29 cellular contexts compared by ENCODE assay signal in the genomic region with DNA sequence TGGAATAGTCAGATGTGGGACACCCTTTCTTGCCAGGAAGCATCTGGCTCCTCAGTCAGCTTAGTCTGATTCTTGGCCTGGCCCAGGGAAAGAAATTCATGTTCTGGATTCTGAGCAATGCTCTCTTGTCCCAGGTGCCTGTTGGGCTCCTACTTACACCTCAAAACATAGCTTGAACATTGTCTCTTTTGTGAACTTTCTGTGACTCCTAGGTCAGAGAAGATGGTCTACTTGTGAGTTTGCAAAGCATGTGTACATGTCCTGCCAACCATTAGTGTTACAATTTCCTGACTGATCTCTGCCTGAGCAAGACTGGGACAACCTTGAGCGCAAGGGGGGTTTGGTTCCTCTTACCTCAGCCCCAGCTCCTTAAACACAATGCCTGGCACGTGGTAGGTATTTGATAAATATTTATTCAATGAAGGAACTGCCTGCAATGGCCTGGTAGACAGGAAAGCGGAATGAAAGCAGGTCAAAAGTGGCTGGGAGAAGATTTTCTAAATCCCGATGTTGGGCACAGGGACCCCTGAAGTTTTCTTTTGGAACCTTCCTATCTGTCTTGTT. TPM values are rescaled to one million over a fixed set of nuclear protein-coding genes. Genes with fewer than 3 reads are reported as not detected.
DNase-seq lines count a peak whose midpoint lies in the region; ATAC-seq and TF ChIP-seq lines count a peak whose summit lies in the region.
"Had no signal": no experiment of that assay in that cellular context is flagged by ENCODE, and none has a peak within 500 bp of the region (broad histone marks: within the 10 kb centered on the region; RNA-seq: fewer than 3 reads in every experiment).

No MANE protein-coding gene starts in this region.

- peaks cover 0 to 5% of the 10 kb centered on the region in 2 experiments; a peak in 1 of 4 replicates for H3K4me1 ChIP-seq in SK-N-SH (ENCODE audit: control insufficient read depth in 1 of 2, insufficient read depth in 2 of 2, low read depth in 1 of 2, low read length in 1 of 2)
- H3K4me1 ChIP-seq in DND-41 (ENCODE audit: insufficient read depth, low read length): peaks cover 28% of the 10 kb centered on the region
- H3K4me1 ChIP-seq in neural progenitor cell: no peaks in the 10 kb centered on the region
- H3K4me1 ChIP-seq: BE2C, colonic mucosa had no signal

- DNase-seq in SK-N-SH (no peak), DND-41 (no peak), neural progenitor cell (ENCODE audit: low spot score) (no peak), NCI-H748 (lab: John Stamatoyannopoulos, UW; ENCODE audit: unreplicated experiment) (no peak), AG20443 (ENCODE audit: low spot score) (no peak)
- DNase-seq: BE2C; brain microvascular endothelial cell; colonic mucosa; GDM1; HFFc6; kidney glomerular epithelial cell; MG63; NCI-H1436; NCI-H510A; psoas muscle; stimulated activated CD4-positive, alpha-beta T cell treated with anti-CD3 and anti-CD28 coated beads, Interleukin-2, amount 100 ng/mL, for 48 hours; T-helper 1 cell had no signal

- CTCF ChIA-PET in SK-N-SH (lab: Yijun Ruan, JAX): interaction anchor here (0.6 to 5.2 kb wide), 5 partner anchors 57 to 172 kb away, joined by 3 to 89 read pairs (median 3); partner anchors contain the start of gene PSORS1C2

- POLR2A ChIA-PET in SK-N-SH (lab: Yijun Ruan, JAX): no interaction called here

- H3K27me3 ChIP-seq in SK-N-SH (ENCODE audit: insufficient read depth) (no peaks in the 10 kb centered on the region), DND-41 (ENCODE audit: insufficient read depth, low read length, poor library complexity) (no peaks in the 10 kb centered on the region), neural progenitor cell (no peaks in the 10 kb centered on the region)
- H3K27me3 ChIP-seq: BE2C, brain microvascular endothelial cell, colonic mucosa, MG63 had no signal

- no peak overlapping the region for H2AFZ ChIP-seq in SK-N-SH (ENCODE audit: low read depth)
- no peak overlapping the region for H2AFZ ChIP-seq in DND-41 (ENCODE audit: low read depth, low read length)
- no peak overlapping the region for H2AFZ ChIP-seq in neural progenitor cell (replicated peaks)

- peaks cover 33% of the 10 kb centered on the region for H3K4me1 Mint-ChIP-seq in activated naive CD8-positive, alpha-beta T cell (ENCODE audit: low read depth)
- H3K4me1 Mint-ChIP-seq in neural progenitor cell: peaks cover 6% of the 10 kb centered on the region

- peak overlapping the region; percentile 71 for H3K27ac Mint-ChIP-seq in activated naive CD8-positive, alpha-beta T cell
- peak overlapping the region; percentile 53 for H3K27ac Mint-ChIP-seq in neural progenitor cell
- H3K27ac Mint-ChIP-seq: HFFc6; memory B cell; stimulated activated naive CD8-positive, alpha-beta T cell treated with anti-CD3 and anti-CD28 coated beads, Interleukin-15, Interleukin-2, amounts not matched to agents 100 ng/mL and 50 ng/mL, for 24 hours had no signal

- TF ChIP-seq EP300 in SK-N-SH (IDR thresholded peaks at IDR 0.05; ENCODE audit: borderline replicate concordance in 1 of 2, low read depth in 1 of 2, low read length in 1 of 2): no peak

- 62% methylated on average over 3 of the region's 4 CpGs for WGBS in SK-N-SH (ENCODE audit: low lambda C conversion rate)

- H3K4me3 ChIP-seq in SK-N-SH (ENCODE audit: low read depth in 2 of 2, low read length in 1 of 2) (no peak overlapping the region), DND-41 (ENCODE audit: low read depth in 1 of 2, low read length in 2 of 2) (no peak overlapping the region), neural progenitor cell (no peak overlapping the region)
- H3K4me3 ChIP-seq: colonic mucosa, MG63, psoas muscle, smooth muscle cell had no signal

- H3K9me3 ChIP-seq in SK-N-SH (no peaks in the 10 kb centered on the region), DND-41 (ENCODE audit: insufficient read depth, low read length, severe bottlenecking) (no peaks in the 10 kb centered on the region), neural progenitor cell (ENCODE audit: low read depth) (no peaks in the 10 kb centered on the region)
- H3K9me3 ChIP-seq: BE2C, colonic mucosa, MG63, psoas muscle had no signal

- H3F3A ChIP-seq in SK-N-SH (replicated peaks; ENCODE audit: insufficient read depth): no peaks in the 10 kb centered on the region
- H3F3A ChIP-seq in neural progenitor cell (ENCODE audit: low read depth): no peaks in the 10 kb centered on the region

- H3K9ac ChIP-seq in SK-N-SH: no peak overlapping the region
- no peak overlapping the region for H3K9ac ChIP-seq in DND-41 (ENCODE audit: low read depth, low read length)
- H3K9ac ChIP-seq in neural progenitor cell: no peak overlapping the region

- H3K36me3 ChIP-seq in SK-N-SH (replicated peaks in 1 of 2; ENCODE audit: control insufficient read depth in 1 of 2, insufficient read depth in 2 of 2, low read length in 1 of 2) (no peaks in the 10 kb centered on the region), DND-41 (ENCODE audit: insufficient read depth, low read length) (peaks cover under 1% of the 10 kb centered on the region; the same call in 1 of the 2 replicates), neural progenitor cell (no peaks in the 10 kb centered on the region)
- H3K36me3 ChIP-seq: BE2C, brain microvascular endothelial cell, colonic mucosa, MG63 had no signal

- no peaks in the 10 kb centered on the region for H4K20me1 ChIP-seq in SK-N-SH (ENCODE audit: insufficient read depth)
- H4K20me1 ChIP-seq in DND-41 (ENCODE audit: insufficient read depth, low read length): no peaks in the 10 kb centered on the region
- no peaks in the 10 kb centered on the region for H4K20me1 ChIP-seq in neural progenitor cell (ENCODE audit: low read depth)

- ATAC-seq in SK-N-SH treated with all-trans-retinoic acid at 6 μM for 48 hours (no peak), DND-41 (ENCODE audit: insufficient read depth, low read depth) (no peak), HG03108 (IDR thresholded peaks at IDR 0.05; ENCODE audit: unreplicated experiment) (no peak)
- ATAC-seq: psoas muscle, Right ventricle myocardium inferior had no signal

- no peak for TF ChIP-seq RAD21 in SK-N-SH (IDR thresholded peaks at IDR 0.05; ENCODE audit: low read length)

- H3K9me3 Mint-ChIP-seq in activated naive CD8-positive, alpha-beta T cell (ENCODE audit: low read depth): no peaks in the 10 kb centered on the region
- peaks cover 7% of the 10 kb centered on the region for H3K9me3 Mint-ChIP-seq in neural progenitor cell
- H3K9me3 Mint-ChIP-seq: HFFc6; memory B cell; stimulated activated naive CD8-positive, alpha-beta T cell treated with anti-CD3 and anti-CD28 coated beads, Interleukin-15, Interleukin-2, amounts not matched to agents 100 ng/mL and 50 ng/mL, for 24 hours had no signal

- peaks cover 8% of the 10 kb centered on the region; the same call in 1 of the 2 replicates for H3K79me2 ChIP-seq in SK-N-SH (ENCODE audit: insufficient read depth)
- peaks cover 34% of the 10 kb centered on the region for H3K79me2 ChIP-seq in DND-41 (ENCODE audit: insufficient read depth, low read length)
- no peaks in the 10 kb centered on the region for H3K79me2 ChIP-seq in neural progenitor cell (ENCODE audit: low read depth)

- TF ChIP-seq CTCF in SK-N-SH (IDR thresholded peaks at IDR 0.05) (no peak), DND-41 (IDR thresholded peaks at IDR 0.05; ENCODE audit: borderline replicate concordance, extremely low read depth, low read length, poor library complexity, severe bottlenecking) (no peak), neural progenitor cell (IDR thresholded peaks at IDR 0.05) (no peak)

- H3K27ac ChIP-seq in SK-N-SH (ENCODE audit: low read depth in 2 of 2, low read length in 1 of 2) (no peak overlapping the region), DND-41 (ENCODE audit: low read length) (peak overlapping the region; percentile 40), neural progenitor cell (no peak overlapping the region)
- H3K27ac ChIP-seq: 22Rv1, brain microvascular endothelial cell, colonic mucosa, psoas muscle had no signal

- no peak overlapping the region for H3K4me2 ChIP-seq in SK-N-SH
- H3K4me2 ChIP-seq in DND-41 (ENCODE audit: insufficient read depth, low read length): no peak overlapping the region
- H3K4me2 ChIP-seq in neural progenitor cell: no peak overlapping the region
- H3K4me2 ChIP-seq: smooth muscle cell had no signal

- peaks cover 5% of the 10 kb centered on the region for H3K36me3 Mint-ChIP-seq in activated naive CD8-positive, alpha-beta T cell
- peaks cover 1% of the 10 kb centered on the region for H3K36me3 Mint-ChIP-seq in neural progenitor cell

- H3K27me3 Mint-ChIP-seq in activated naive CD8-positive, alpha-beta T cell: no peaks in the 10 kb centered on the region
- peaks cover 9% of the 10 kb centered on the region for H3K27me3 Mint-ChIP-seq in neural progenitor cell (ENCODE audit: insufficient read depth, low read depth)
- H3K27me3 Mint-ChIP-seq: memory B cell; stimulated activated naive CD8-positive, alpha-beta T cell treated with anti-CD3 and anti-CD28 coated beads, Interleukin-15, Interleukin-2, amounts not matched to agents 100 ng/mL and 50 ng/mL, for 24 hours had no signal

- peak overlapping the region; percentile 6 for H3K4me3 Mint-ChIP-seq in activated naive CD8-positive, alpha-beta T cell
- no peak overlapping the region for H3K4me3 Mint-ChIP-seq in neural progenitor cell
- H3K4me3 Mint-ChIP-seq: HFFc6; memory B cell; stimulated activated naive CD8-positive, alpha-beta T cell treated with anti-CD3 and anti-CD28 coated beads, Interleukin-15, Interleukin-2, amounts not matched to agents 100 ng/mL and 50 ng/mL, for 24 hours had no signal

- H3K9me2 ChIP-seq in SK-N-SH: no peaks in the 10 kb centered on the region

TF ChIP-seq in SK-N-SH treated with all-trans-retinoic acid at 6 μM for 48 hours, 23 proteins besides CTCF, POLR2A, EP300 and RAD21 (continues in another document):
- TF ChIP-seq ZNF70 (CRISPR knock-in tag; IDR thresholded peaks at IDR 0.05) (no peak), ZFP3 (CRISPR knock-in tag; IDR thresholded peaks at IDR 0.05) (peak; percentile 92)

TF ChIP-seq in SK-N-SH, 30 proteins besides CTCF, POLR2A, EP300 and RAD21 (continues in another document):
- TF ChIP-seq FOXJ3 (CRISPR knock-in tag; IDR thresholded peaks at IDR 0.05): no peak

RNA-seq across cellular contexts. Expression of gene POU5F1, which starts 23.9 kb away (rescaled TPM):
- not detected in 2 replicates for polyA plus RNA-seq in SK-N-SH (2012; rRNA removed)
- polyA plus RNA-seq in SK-N-SH (2012; cell fraction: cytosol; rRNA removed): not detected in 2 replicates
- 0.02 TPM in 1 of 2 replicates, not detected in the other for polyA plus RNA-seq in SK-N-SH (2012; cell fraction: nucleus; rRNA removed)
- total RNA-seq in neural progenitor cell (ENCODE audit: low replicate concordance): 17.2 and 17.4 TPM in 2 replicates
- total RNA-seq: glomerular endothelial cell, smooth muscle cell had no signal
- polyA plus RNA-seq: fibroblast of lung, neural cell, smooth muscle cell had no signal

RNA-seq across cellular contexts. Expression of gene TCF19, which starts 36.0 kb away (rescaled TPM):
- polyA plus RNA-seq in SK-N-SH (2012; rRNA removed): 7.0 and 9.3 TPM in 2 replicates
- 4.5 and 6.7 TPM in 2 replicates for polyA plus RNA-seq in SK-N-SH (2012; cell fraction: cytosol; rRNA removed)
- polyA plus RNA-seq in SK-N-SH (2012; cell fraction: nucleus; rRNA removed): 14.9 and 15.7 TPM in 2 replicates
- 6.2 and 9.5 TPM in 2 replicates for total RNA-seq in neural progenitor cell (ENCODE audit: low replicate concordance)

RNA-seq across cellular contexts. Expression of gene CCHCR1, which starts 36.8 kb away (rescaled TPM):
- polyA plus RNA-seq in SK-N-SH (2012; rRNA removed): 15.5 and 18.7 TPM in 2 replicates
- polyA plus RNA-seq in SK-N-SH (2012; cell fraction: cytosol; rRNA removed): 6.0 and 10.0 TPM in 2 replicates
- 46.7 and 87.3 TPM in 2 replicates for polyA plus RNA-seq in SK-N-SH (2012; cell fraction: nucleus; rRNA removed)
- 23.2 and 54.9 TPM in 2 replicates for total RNA-seq in neural progenitor cell (ENCODE audit: low replicate concordance)

RNA-seq across cellular contexts. Expression of gene PSORS1C2, which starts 55.5 kb away (rescaled TPM):
- not detected in 2 replicates for polyA plus RNA-seq in SK-N-SH (2012; rRNA removed)
- 0.03 TPM in 1 of 2 replicates, not detected in the other for polyA plus RNA-seq in SK-N-SH (2012; cell fraction: cytosol; rRNA removed)
- not detected in 2 replicates for polyA plus RNA-seq in SK-N-SH (2012; cell fraction: nucleus; rRNA removed)
- total RNA-seq in neural progenitor cell (ENCODE audit: low replicate concordance): not detected in 2 replicates
- total RNA-seq: colonic mucosa, fibroblast of lung, glomerular endothelial cell, HFFc6, psoas muscle, Right ventricle myocardium inferior, urinary bladder had no signal
- polyA plus RNA-seq: fibroblast of lung, neural cell, psoas muscle, urinary bladder had no signal
